ENCODE assay signal across 12 cellular contexts in genomic region chr10:76779163-76779820, GRCh38.
DNase-seq lines count a peak whose midpoint lies in the region; ATAC-seq and TF ChIP-seq lines count a peak whose summit lies in the region.
"Had no signal": no experiment of that assay in that cellular context is flagged by ENCODE, and none has a peak within 500 bp of the region (broad histone marks: within the 10 kb centered on the region; RNA-seq: fewer than 3 reads in every experiment).

No MANE protein-coding gene starts in this region.

- H3K4me1 ChIP-seq in RWPE2 (ENCODE audit: insufficient read depth, poor library complexity, severe bottlenecking) (no peaks in the 10 kb centered on the region), rectal smooth muscle tissue (ENCODE audit: control insufficient read depth, insufficient read depth, low read length) (peaks cover 20% of the 10 kb centered on the region)

- H3K27ac Mint-ChIP-seq in mesothelial cell of epicardium, result no peak overlapping the region
- H3K27ac Mint-ChIP-seq: activated T-cell treated with anti-CD3 and anti-CD28 coated beads, Interleukin-2, amount 50 U/mL, for 72 hours; T-helper 2 cell treated with Interferon-gamma antibody and Interleukin-4, amounts not matched to agents 5 μg/mL and 100 μg/mL, for 36 hours had no signal

- no peak overlapping the region for H3K9ac ChIP-seq in rectal smooth muscle tissue (ENCODE audit: low read length)

- H3K27me3 ChIP-seq in RWPE2 (ENCODE audit: insufficient read depth, poor library complexity, severe bottlenecking), result peaks cover 11% of the 10 kb centered on the region
- no peaks in the 10 kb centered on the region for H3K27me3 ChIP-seq in rectal smooth muscle tissue (ENCODE audit: control insufficient read depth, insufficient read depth, low read length)

- DNase-seq in GM03348 (ENCODE audit: low spot score) (peak; percentile 46), RWPE2 (ENCODE audit: low spot score) (no peak), glomerular visceral epithelial cell (ENCODE audit: extremely low spot score) (peak; percentile 24), globus pallidus (ENCODE audit: low spot score) (no peak), mesothelial cell of epicardium (ENCODE audit: low spot score in 2 of 2, unreplicated experiment in 2 of 2) (no peak), SIG-M5 (lab: John Stamatoyannopoulos, UW) (no peak)
- DNase-seq: activated T-cell treated with anti-CD3 and anti-CD28 coated beads, Interleukin-2, amount 50 U/mL, for 72 hours; NCI-H774; stimulated activated naive CD4-positive, alpha-beta T cell treated with Interleukin-2 at 50 U/mL for 16 hours had no signal

- H3K36me3 ChIP-seq in RWPE2 (ENCODE audit: low read depth), result no peaks in the 10 kb centered on the region
- no peaks in the 10 kb centered on the region for H3K36me3 ChIP-seq in rectal smooth muscle tissue (ENCODE audit: control insufficient read depth, insufficient read depth, low read length)

- H3K27me3 Mint-ChIP-seq in mesothelial cell of epicardium (ENCODE audit: low read depth), result peaks cover 12% of the 10 kb centered on the region

- no peak for TF ChIP-seq CTCF in RWPE2 (IDR thresholded peaks at IDR 0.05; ENCODE audit: poor library complexity, severe bottlenecking)
- TF ChIP-seq CTCF in mesothelial cell of epicardium (IDR thresholded peaks at IDR 0.05; ENCODE audit: unreplicated experiment), result no peak

- peaks cover 33% of the 10 kb centered on the region for H3K4me1 Mint-ChIP-seq in mesothelial cell of epicardium

- H3K4me3 ChIP-seq in RWPE2 (ENCODE audit: severe bottlenecking), result no peak overlapping the region
- no peak overlapping the region for H3K4me3 ChIP-seq in rectal smooth muscle tissue (ENCODE audit: low read length)

- H3K4me3 Mint-ChIP-seq in mesothelial cell of epicardium, result no peak overlapping the region
- H3K4me3 Mint-ChIP-seq: activated T-cell treated with anti-CD3 and anti-CD28 coated beads, Interleukin-2, amount 50 U/mL, for 72 hours; T-helper 2 cell treated with Interferon-gamma antibody and Interleukin-4, amounts not matched to agents 5 μg/mL and 100 μg/mL, for 36 hours had no signal

- peaks cover 15% of the 10 kb centered on the region for H3K9me3 Mint-ChIP-seq in mesothelial cell of epicardium

- ATAC-seq in RWPE2 (ENCODE audit: low read depth), result peak; percentile 25; the same call in 1 of the 3 replicates
- no peak for ATAC-seq in HG03196 (IDR thresholded peaks at IDR 0.05; ENCODE audit: unreplicated experiment)
- ATAC-seq: activated T-cell treated with anti-CD3 and anti-CD28 coated beads, Interleukin-2, amount 50 U/mL, for 72 hours had no signal

- no peaks in the 10 kb centered on the region for H3K9me3 ChIP-seq in RWPE2 (ENCODE audit: severe bottlenecking)

- no peak overlapping the region for H3K27ac ChIP-seq in RWPE2 (ENCODE audit: poor library complexity, severe bottlenecking)
- H3K27ac ChIP-seq in rectal smooth muscle tissue (ENCODE audit: low read depth, low read length), result peak overlapping the region; percentile 78

- H3K36me3 Mint-ChIP-seq in mesothelial cell of epicardium, result peaks cover 2% of the 10 kb centered on the region

Comparison
In these comparisons a context has a peak if more than half of its experiments do, and no peak if none do; other contexts are left out.
1. DNase-seq: peak in GM03348 (single experiment) and glomerular visceral epithelial cell (single experiment); none in RWPE2 (single experiment), globus pallidus (single experiment), mesothelial cell of epicardium (0 of 2) and SIG-M5 (single experiment).